8 cellular contexts compared by ENCODE assay signal in the genomic region with DNA sequence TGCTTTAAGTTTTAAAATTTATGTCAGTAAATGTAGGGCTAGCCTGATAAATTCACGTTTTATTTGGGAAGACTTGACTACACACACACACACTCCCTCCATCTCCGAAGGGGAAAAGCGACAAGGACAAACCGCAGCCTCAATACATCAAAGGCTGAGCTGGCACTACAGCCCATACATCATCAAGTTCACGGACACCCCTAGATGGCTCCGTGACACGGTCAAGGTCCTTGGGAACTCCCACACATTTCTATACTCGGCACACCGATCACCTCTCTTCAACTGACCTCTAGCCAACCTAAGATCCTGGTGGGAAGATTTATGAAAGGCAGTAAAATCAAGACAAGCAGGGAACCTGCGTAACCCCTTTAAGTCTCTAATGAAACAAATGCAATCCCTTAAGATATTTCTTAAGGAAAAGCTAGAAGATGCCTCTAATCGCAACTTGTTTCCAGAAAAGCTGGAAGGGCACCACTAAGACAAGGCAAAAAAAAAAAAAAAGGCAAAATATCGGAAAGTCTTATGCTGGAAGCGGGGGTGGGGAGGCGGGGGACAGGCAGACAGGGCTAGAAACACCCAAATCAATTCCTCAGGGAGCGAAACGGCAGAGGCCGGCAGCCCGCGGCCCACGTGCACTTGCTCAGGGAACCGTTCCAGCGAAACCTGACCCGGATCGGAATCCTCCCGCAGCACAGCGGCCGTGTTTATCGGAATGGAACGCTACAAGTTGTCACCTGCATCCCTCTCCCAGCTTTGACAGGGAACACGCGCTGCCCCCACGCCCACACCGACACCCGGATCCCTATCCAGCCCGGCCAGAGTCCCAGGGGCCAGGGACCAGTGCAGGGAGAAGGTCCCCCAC. TPM values are rescaled to one million over a fixed set of nuclear protein-coding genes. Genes with fewer than 3 reads are reported as not detected.
DNase-seq lines count a peak whose midpoint lies in the region; ATAC-seq and TF ChIP-seq lines count a peak whose summit lies in the region.

No MANE protein-coding gene starts in this region.

- ATAC-seq in GM18520 (IDR thresholded peaks at IDR 0.05; ENCODE audit: unreplicated experiment) (no peak), HG03354 (IDR thresholded peaks at IDR 0.05; ENCODE audit: poor library complexity, severe bottlenecking, unreplicated experiment) (no peak), GM21423 (IDR thresholded peaks at IDR 0.05; ENCODE audit: unreplicated experiment) (no peak)

- peak; percentile 57 for DNase-seq in activated CD8-positive, alpha-beta memory T cell treated with anti-CD3 and anti-CD28 coated beads for 24 hours
- no peak for DNase-seq in activated CD8-positive, alpha-beta memory T cell treated with anti-CD3 and anti-CD28 coated beads, Interleukin-2, amount 50 U/mL, for 4 hours
- DNase-seq in foreskin fibroblast (peak in 1 of 2 donors; percentile 71), neural crest cell (ENCODE audit: low read depth, low spot score) (peak; percentile 12)

- peak overlapping the region; percentile 71 to 76 for H3K4me3 ChIP-seq in foreskin fibroblast (ENCODE audit: low read depth in 1 of 2, low read length in 2 of 2)

- no peak overlapping the region for H3K27ac Mint-ChIP-seq in neural crest cell (ENCODE audit: unreplicated experiment)

- H3K4me1 Mint-ChIP-seq in neural crest cell, result peaks cover 14% of the 10 kb centered on the region

- H3K36me3 Mint-ChIP-seq in neural crest cell (ENCODE audit: low read depth), result no peaks in the 10 kb centered on the region

- peaks cover 57% of the 10 kb centered on the region for H3K27me3 Mint-ChIP-seq in neural crest cell (ENCODE audit: low read depth)

- no peaks in the 10 kb centered on the region for H3K9me3 Mint-ChIP-seq in neural crest cell

- peak overlapping the region; percentile 78 for H3K4me3 Mint-ChIP-seq in neural crest cell

- peak overlapping the region; percentile 89 for H3K27ac ChIP-seq in VCaP

- no peak for TF ChIP-seq CTCF in VCaP (conservative IDR thresholded peaks at IDR 0.05)
- no peak for TF ChIP-seq CTCF in foreskin fibroblast (IDR thresholded peaks at IDR 0.05; ENCODE audit: low read depth, low read length)
- TF ChIP-seq CTCF in neural crest cell (conservative IDR thresholded peaks at IDR 0.05), result no peak

RNA-seq across cellular contexts. Expression of gene ARHGAP20, which starts 1.5 kb away (rescaled TPM):
- 0.20 and 0.23 TPM in 2 replicates for total RNA-seq in neural crest cell
